Comparison of ENCODE assay signal across 22 cellular contexts in the genomic region with DNA sequence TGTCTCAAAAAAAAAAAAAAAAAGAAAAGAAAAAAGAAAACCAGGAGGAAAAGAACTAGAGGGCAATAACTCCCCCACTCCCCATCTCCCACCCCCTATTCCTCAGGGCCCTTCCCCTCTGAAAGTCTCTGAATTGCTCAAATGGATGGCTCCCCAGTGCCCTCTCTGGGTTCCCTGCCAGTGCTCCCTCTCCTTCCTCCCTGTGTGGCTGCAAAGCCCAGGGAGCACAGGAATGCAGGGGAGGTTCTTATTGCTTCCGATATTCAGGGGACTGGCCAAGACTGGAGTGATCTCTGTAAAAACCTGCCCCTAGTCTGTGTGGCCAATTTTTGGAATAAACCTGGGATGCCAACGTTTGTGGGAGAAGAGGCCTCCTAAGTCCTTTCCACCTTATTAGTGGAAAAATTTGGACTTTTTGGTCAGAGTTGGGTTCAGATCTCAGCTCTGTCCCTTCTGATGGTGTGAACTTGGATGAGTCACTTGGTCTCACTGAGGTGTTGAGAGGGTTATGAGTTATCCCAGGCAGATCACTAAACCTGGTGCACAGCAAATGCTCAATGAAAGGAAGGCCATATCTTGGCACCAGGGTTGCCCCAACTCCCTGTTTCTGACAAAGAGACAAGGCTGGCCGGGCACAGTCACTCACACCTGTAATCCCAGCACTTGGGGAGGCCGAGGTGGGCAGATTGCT. TPM values are rescaled to one million over a fixed set of nuclear protein-coding genes. Genes with fewer than 3 reads are reported as not detected.
DNase-seq lines count a peak whose midpoint lies in the region; ATAC-seq, FAIRE-seq and TF ChIP-seq lines count a peak whose summit lies in the region.
"Had no signal": no experiment of that assay in that cellular context is flagged by ENCODE, and none has a peak within 500 bp of the region (broad histone marks: within the 10 kb centered on the region; RNA-seq: fewer than 3 reads in every experiment).

No MANE protein-coding gene starts in this region.

- peak overlapping the region; percentile 67 for H3K4me2 ChIP-seq in HCT116 (ENCODE audit: low read length)

- no peaks in the 10 kb centered on the region for H3K9me3 ChIP-seq in HCT116 (ENCODE audit: control insufficient read depth in 1 of 2, insufficient read depth in 1 of 2, low read depth in 1 of 2, low read length in 2 of 2)
- no peaks in the 10 kb centered on the region for H3K9me3 ChIP-seq in colonic mucosa
- no peaks in the 10 kb centered on the region for H3K9me3 ChIP-seq in suprapubic skin
- H3K9me3 ChIP-seq: BLaER1 treated with 17β-estradiol and CSF1 and Interleukin-3, amounts not matched to agents 10 nM and 100 nM; neutrophil had no signal

- peak overlapping the region in 1 of 2 experiments; percentile 1; a peak in 1 of 4 replicates for H3K4me3 ChIP-seq in HCT116 (replicated peaks in 1 of 2; ENCODE audit: low read depth in 1 of 2, low read length in 2 of 2)
- H3K4me3 ChIP-seq in colonic mucosa: no peak overlapping the region
- H3K4me3 ChIP-seq in suprapubic skin: no peak overlapping the region
- H3K4me3 ChIP-seq: BLaER1 treated with 17β-estradiol and CSF1 and Interleukin-3, amounts not matched to agents 10 nM and 100 nM had no signal

- no peaks in the 10 kb centered on the region for H3K36me3 ChIP-seq in HCT116 (ENCODE audit: control insufficient read depth in 1 of 2, insufficient read depth in 2 of 2, low read length in 2 of 2)
- no peaks in the 10 kb centered on the region for H3K36me3 ChIP-seq in colonic mucosa
- H3K36me3 ChIP-seq in suprapubic skin: no peaks in the 10 kb centered on the region
- H3K36me3 ChIP-seq: BLaER1 treated with 17β-estradiol and CSF1 and Interleukin-3, amounts not matched to agents 10 nM and 100 nM; neutrophil had no signal

- CTCF ChIA-PET in HCT116 (lab: Charles Lee): interaction anchor here (1.3 kb wide), 1 partner anchor 18 kb away, joined by 4 read pairs; no protein-coding TSS in a partner anchor

- H3K27me3 ChIP-seq in HCT116 (ENCODE audit: insufficient read depth, low read length): no peaks in the 10 kb centered on the region
- no peaks in the 10 kb centered on the region for H3K27me3 ChIP-seq in colonic mucosa
- no peaks in the 10 kb centered on the region for H3K27me3 ChIP-seq in suprapubic skin
- H3K27me3 ChIP-seq: BLaER1 treated with 17β-estradiol and CSF1 and Interleukin-3, amounts not matched to agents 10 nM and 100 nM had no signal

- RAD21 ChIA-PET in HCT116 (lab: Charles Lee; ENCODE audit: low non-redundant PET in 1 of 2, low total read pairs in 2 of 2, uncharacterized antibody in 2 of 2, unreplicated experiment in 2 of 2): no interaction called here

- 67% methylated on average over 4 of the region's 4 CpGs for WGBS in suprapubic skin

- no peaks in the 10 kb centered on the region for H3K9me2 ChIP-seq in HCT116 (ENCODE audit: insufficient read depth)

- H3K4me1 ChIP-seq in HCT116 (ENCODE audit: control insufficient read depth in 1 of 2, insufficient read depth in 2 of 2, low read length in 2 of 2) (peaks cover 66 to 98% of the 10 kb centered on the region in 2 experiments), colonic mucosa (peaks cover 12% of the 10 kb centered on the region), suprapubic skin (peaks cover 46% of the 10 kb centered on the region)

- H4K20me1 ChIP-seq in HCT116 (ENCODE audit: insufficient read depth): no peaks in the 10 kb centered on the region
- H4K20me1 ChIP-seq: BLaER1 treated with 17β-estradiol and CSF1 and Interleukin-3, amounts not matched to agents 10 nM and 100 nM had no signal

- TF ChIP-seq EP300 in suprapubic skin (IDR thresholded peaks at IDR 0.05): no peak

- no peaks in the 10 kb centered on the region for H3K79me2 ChIP-seq in HCT116 (ENCODE audit: insufficient read depth, low read length)

- no peak for TF ChIP-seq POLR2A in HCT116 (IDR thresholded peaks at IDR 0.05; ENCODE audit: borderline replicate concordance, extremely low read depth, insufficient read depth, insufficient read length)
- TF ChIP-seq POLR2A in suprapubic skin (IDR thresholded peaks at IDR 0.05): no peak
- TF ChIP-seq POLR2A in GM18505 (IDR thresholded peaks at IDR 0.05; ENCODE audit: borderline replicate concordance, extremely low read depth, insufficient read depth, insufficient read length): no peak
- no peak for TF ChIP-seq POLR2A in GM12892 (IDR thresholded peaks at IDR 0.05; ENCODE audit: low read depth, low read length)

- ATAC-seq in HCT116: no peak
- ATAC-seq in GM18505 (IDR thresholded peaks at IDR 0.05; ENCODE audit: unreplicated experiment): no peak
- ATAC-seq: activated CD8-positive, alpha-beta T cell treated with anti-CD3 and anti-CD28 coated beads for 36 hours; Right ventricle myocardium inferior had no signal

- TF ChIP-seq CTCF in HCT116 (IDR thresholded peaks at IDR 0.05 in 2 of 3, conservative IDR thresholded peaks at IDR 0.05 in 1 of 3; ENCODE audit: borderline replicate concordance in 1 of 3, insufficient read depth in 1 of 3, low read depth in 2 of 3, low read length in 2 of 3) (no peak), colonic mucosa (IDR thresholded peaks at IDR 0.05) (no peak), suprapubic skin (IDR thresholded peaks at IDR 0.05) (no peak)

- POLR2A ChIA-PET in HCT116 (lab: Charles Lee): interaction anchor here (0.6 kb wide), 2 partner anchors 22 to 87 kb away, joined by 3 read pairs; no protein-coding TSS in a partner anchor

- DNase-seq in HCT116 (ENCODE audit: low read depth, low spot score): no peak
- DNase-seq in colonic mucosa: no peak
- DNase-seq in kidney tubule cell (ENCODE audit: low spot score): peak; percentile 74
- DNase-seq in suprapubic skin (ENCODE audit: low spot score in 2 of 2): no peak
- DNase-seq in NCI-H1417 (lab: John Stamatoyannopoulos, UW): no peak
- no peak for DNase-seq in GM19239 (ENCODE audit: insufficient read length, low spot score)
- DNase-seq in GM12892 (ENCODE audit: insufficient read length): no peak
- DNase-seq: activated CD4-positive, CD25-positive, alpha-beta regulatory T cell; activated CD8-positive, alpha-beta T cell treated with anti-CD3 and anti-CD28 coated beads for 36 hours; activated T-cell treated with anti-CD3 and anti-CD28 coated beads for 4 hours; foreskin melanocyte; HCEC 1CT; KG1; MV-4-11; NCI-H1694; stimulated activated CD4-positive, alpha-beta T cell treated with anti-CD3 and anti-CD28 coated beads, Interleukin-4, amount 100 ng/mL, for 24 hours; T1000 had no signal

- H2AFZ ChIP-seq in HCT116 (ENCODE audit: low read depth, low read length, poor library complexity, severe bottlenecking): no peak overlapping the region

- peak overlapping the region; percentile 41 for H3K27ac ChIP-seq in HCT116 (ENCODE audit: low read depth, low read length)
- peak overlapping the region; percentile 86 for H3K27ac ChIP-seq in colonic mucosa
- H3K27ac ChIP-seq in suprapubic skin: peak overlapping the region; percentile 77
- H3K27ac ChIP-seq: BLaER1 treated with 17β-estradiol and CSF1 and Interleukin-3, amounts not matched to agents 10 nM and 100 nM; neutrophil had no signal

- intact Hi-C loops in HCT116 (cut with micrococcal nuclease) (no loop called here), colonic mucosa (cut with DNase I) (no loop called here)

- FAIRE-seq in GM19239 (lab: Jason Lieb, UNC) (no peak), GM12892 (lab: Jason Lieb, UNC) (no peak)
- FAIRE-seq: D721Med had no signal

- TF ChIP-seq RAD21 in HCT116 (IDR thresholded peaks at IDR 0.05; ENCODE audit: low read depth): no peak

- peak overlapping the region; percentile 40; the same call in 1 of the 2 replicates for H3K9ac ChIP-seq in HCT116 (ENCODE audit: low read length)
- H3K9ac ChIP-seq in colonic mucosa (ENCODE audit: low read depth in 2 of 2, low read length in 2 of 2): peak overlapping the region; percentile 1 to 81
- H3K9ac ChIP-seq: BLaER1 treated with 17β-estradiol and CSF1 and Interleukin-3, amounts not matched to agents 10 nM and 100 nM had no signal

- no TSS peak for BruUV-seq in HCT116 (replicated peaks; lab: Mats Ljungman, UMichigan)

TF ChIP-seq in HCT116, 20 proteins besides CTCF, POLR2A, EP300 and RAD21:
- TF ChIP-seq YY1 (IDR thresholded peaks at IDR 0.05; ENCODE audit: extremely low read depth, insufficient replicate concordance, low read depth, low read length): no peak
- peak; percentile 36; the same call in 1 of the 2 replicates for TF ChIP-seq CBX3 (IDR thresholded peaks at IDR 0.05; ENCODE audit: low read depth)
- TF ChIP-seq SP1 (IDR thresholded peaks at IDR 0.05; ENCODE audit: low read depth): peak; percentile 15; the same call in 1 of the 2 replicates
- TF ChIP-seq FOSL1 (IDR thresholded peaks at IDR 0.05; ENCODE audit: low read depth): 0 out of 2 replicates have a peak, but pooled peaks have one; percentile 38
- TF ChIP-seq EZH2 (IDR thresholded peaks at IDR 0.05): no peak
- no peak for TF ChIP-seq ZNF274 (IDR thresholded peaks at IDR 0.05; ENCODE audit: low read depth, low read length)
TF ChIP-seq in HCT116: peak in this region for 3.

RNA-seq across cellular contexts. Expression of a gene that starts 13.4 kb away (rescaled TPM):
- total RNA-seq in HCT116 (2021; ENCODE audit: unreplicated experiment) (14.7 TPM), colonic mucosa (100 to 1,000 TPM in 1 of 2 donors, 10 to 100 TPM in 1; 77.5 to 133 TPM), suprapubic skin (100 to 1,000 TPM in 1 of 4 donors, 10 to 100 TPM in 3; 65.0 to 136 (median 94.1) TPM)
- 16.1 and 20.4 TPM in 2 replicates for polyA plus RNA-seq in HCT116 (2012)
- 0.59 TPM for polyA plus RNA-seq in GM12892 (2012; ENCODE audit: missing spikeins)
- total RNA-seq: activated CD8-positive, alpha-beta T cell treated with anti-CD3 and anti-CD28 coated beads for 36 hours had no signal
